ENCODE assay signal across 8 cellular contexts in genomic region chr15:40511472-40512133, GRCh38. TPM values are rescaled to one million over a fixed set of nuclear protein-coding genes. Genes with fewer than 3 reads are reported as not detected.
DNase-seq lines count a peak whose midpoint lies in the region; ATAC-seq and TF ChIP-seq lines count a peak whose summit lies in the region.

No MANE protein-coding gene starts in this region.

- peak; percentile 7 for DNase-seq in NCI-H1092 treated with DMSO at 0.1 percent for 48 hours (lab: John Stamatoyannopoulos, UW)
- no peak for DNase-seq in NCI-H1092 (lab: John Stamatoyannopoulos, UW)
- DNase-seq in HFFc6: peak; percentile 3
- DNase-seq in SJCRH30: peak in 1 of 2 experiments; percentile 10
- peak; percentile 88 for DNase-seq in colonic mucosa
- peak; percentile 98 for DNase-seq in left lobe of liver (ENCODE audit: low spot score)
- peak; percentile 32 for DNase-seq in stimulated activated naive CD8-positive, alpha-beta T cell treated with anti-CD3 and anti-CD28 coated beads, Interleukin-15, Interleukin-2, amounts not matched to agents 100 U/mL and 50 U/mL, for 24 hours
- no peak for DNase-seq in KBM-7

- peak; percentile 89 for ATAC-seq in left lobe of liver
- peak; percentile 42 for ATAC-seq in stimulated activated naive CD8-positive, alpha-beta T cell treated with anti-CD3 and anti-CD28 coated beads, Interleukin-15, Interleukin-2, amounts not matched to agents 100 U/mL and 50 U/mL, for 24 hours

- peaks cover 29% of the 10 kb centered on the region for H3K4me1 Mint-ChIP-seq in HFFc6 (ENCODE audit: low read depth)

- in situ Hi-C loops in KBM-7 (cut with MboI; ENCODE audit: low pct_unique_long_range_greater_than_20kb, low sequenced_read_pairs): no loop called here

- H3K27me3 ChIP-seq in SJCRH30 (no peaks in the 10 kb centered on the region; the same call in 1 of the 2 replicates), colonic mucosa (no peaks in the 10 kb centered on the region)

- H3K4me3 ChIP-seq in SJCRH30: peak overlapping the region; percentile 48
- peak overlapping the region; percentile 60 for H3K4me3 ChIP-seq in colonic mucosa

- no peaks in the 10 kb centered on the region for H3K36me3 Mint-ChIP-seq in HFFc6 (ENCODE audit: low read depth)

- TF ChIP-seq CTCF in HFFc6 (IDR thresholded peaks at IDR 0.05) (no peak), colonic mucosa (IDR thresholded peaks at IDR 0.05) (no peak)

- H3K9ac ChIP-seq in colonic mucosa (ENCODE audit: low read depth in 2 of 2, low read length in 2 of 2): peak overlapping the region; percentile 65 to 72

- no peak overlapping the region for H3K27ac Mint-ChIP-seq in HFFc6

- H3K4me1 ChIP-seq in SJCRH30 (no peaks in the 10 kb centered on the region), colonic mucosa (no peaks in the 10 kb centered on the region)

- H3K27me3 Mint-ChIP-seq in HFFc6 (ENCODE audit: insufficient read depth): peaks cover 29% of the 10 kb centered on the region

- no peaks in the 10 kb centered on the region for H3K9me3 Mint-ChIP-seq in HFFc6

- H3K36me3 ChIP-seq in SJCRH30 (no peaks in the 10 kb centered on the region), colonic mucosa (no peaks in the 10 kb centered on the region)

- no peak overlapping the region for H3K27ac ChIP-seq in SJCRH30
- no peak overlapping the region for H3K27ac ChIP-seq in colonic mucosa

- intact Hi-C loops in colonic mucosa (cut with DNase I): no loop called here

- H3K9me3 ChIP-seq in SJCRH30 (replicated peaks) (no peaks in the 10 kb centered on the region), colonic mucosa (no peaks in the 10 kb centered on the region)

- H3K4me3 Mint-ChIP-seq in HFFc6: peak overlapping the region; percentile 78

RNA-seq across cellular contexts. Expression of gene CHST14, which starts 40.8 kb away (rescaled TPM):
- 10 to 100 TPM; 26.3 to 32.5 (median 28.4) TPM for total RNA-seq in HFFc6 (2021; fragmentation: NEBNext Ultra II Directional; extraction: Animal tissue kit (Norgen Biotek cat#: 25700))
- total RNA-seq in SJCRH30 (2014; rRNA removed; shearing (Covaris generic)): 36.7 and 39.4 TPM in 2 replicates
- total RNA-seq in colonic mucosa (1 to 10 TPM; 3.9 to 4.5 TPM), left lobe of liver (5.3 TPM)

RNA-seq across cellular contexts. Expression of gene CCDC32, which starts 53.2 kb away (rescaled TPM):
- 10 to 100 TPM; 17.6 to 21.4 (median 20.5) TPM for total RNA-seq in HFFc6 (2021; fragmentation: NEBNext Ultra II Directional; extraction: Animal tissue kit (Norgen Biotek cat#: 25700))
- total RNA-seq in SJCRH30 (2014; rRNA removed; shearing (Covaris generic)): 15.3 and 16.8 TPM in 2 replicates
- 10 to 100 TPM; 27.5 to 32.0 TPM for total RNA-seq in colonic mucosa
- 6.5 TPM for total RNA-seq in left lobe of liver

RNA-seq across cellular contexts. Expression of gene RPUSD2, which starts 57.5 kb away (rescaled TPM):
- total RNA-seq in HFFc6 (2021; fragmentation: NEBNext Ultra II Directional; extraction: Animal tissue kit (Norgen Biotek cat#: 25700)): 10 to 100 TPM; 10.3 to 13.7 (median 11.9) TPM
- total RNA-seq in SJCRH30 (2014; rRNA removed; shearing (Covaris generic)): 17.0 and 19.0 TPM in 2 replicates
- total RNA-seq in colonic mucosa: 10 to 100 TPM; 11.0 to 17.0 TPM
- 7.4 TPM for total RNA-seq in left lobe of liver

Comparison
In these comparisons a context has a peak if more than half of its experiments do, and no peak if none do; other contexts are left out.
1. DNase-seq: peak in NCI-H1092 treated with DMSO at 0.1 percent for 48 hours (single experiment), HFFc6 (single experiment), colonic mucosa (single experiment), left lobe of liver (single experiment) and stimulated activated naive CD8-positive, alpha-beta T cell treated with anti-CD3 and anti-CD28 coated beads, Interleukin-15, Interleukin-2, amounts not matched to agents 100 U/mL and 50 U/mL, for 24 hours (single experiment); none in NCI-H1092 (single experiment) and KBM-7 (single experiment).